ENCODE assay signal across 8 cellular contexts in the genomic region with DNA sequence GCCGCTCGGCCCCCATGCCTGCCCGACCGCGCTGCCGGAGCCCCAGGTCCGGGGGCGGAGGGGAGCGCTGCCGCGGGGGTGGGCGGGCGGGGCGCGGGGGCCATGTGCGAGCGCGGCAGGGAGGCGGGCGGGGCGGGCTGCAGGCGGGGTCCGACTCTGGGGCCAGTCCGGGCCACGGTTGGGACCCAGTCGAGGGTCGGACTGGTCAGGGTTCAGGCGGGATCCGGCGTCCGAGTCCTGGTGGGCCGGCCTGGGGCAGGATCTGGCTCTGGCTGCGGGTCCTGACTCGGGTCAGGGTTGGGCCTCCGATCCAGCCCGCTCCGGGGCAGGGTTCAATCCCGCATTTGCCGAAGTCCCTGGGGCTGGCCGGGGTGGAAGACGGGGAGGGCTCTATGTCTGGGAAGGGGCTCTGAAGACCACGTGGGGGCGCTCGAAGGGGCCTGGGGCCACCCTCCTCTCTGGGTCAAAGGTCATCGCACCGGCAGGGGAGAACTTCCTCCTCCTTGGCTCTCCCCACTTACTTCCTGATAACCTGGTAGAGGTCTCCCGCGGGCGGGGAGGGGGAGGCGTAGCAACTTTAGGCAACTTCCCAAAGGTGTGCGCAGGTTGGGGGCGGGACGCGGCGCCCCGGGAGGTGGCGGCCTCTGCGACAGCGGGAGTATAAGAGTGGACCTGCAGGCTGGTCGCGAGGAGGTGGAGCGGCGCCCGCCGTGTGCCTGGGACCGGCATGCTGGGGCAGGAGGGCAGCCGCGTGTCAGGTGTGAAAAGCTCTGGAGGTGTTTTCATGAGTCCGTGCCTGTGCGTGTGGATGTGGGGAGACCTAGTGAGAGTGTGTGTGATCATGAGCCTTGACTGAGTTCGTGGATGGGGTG. TPM values are rescaled to one million over a fixed set of nuclear protein-coding genes. Genes with fewer than 3 reads are reported as not detected.
DNase-seq lines count a peak whose midpoint lies in the region; ATAC-seq, FAIRE-seq and TF ChIP-seq lines count a peak whose summit lies in the region.

No MANE protein-coding gene starts in this region.

- intact Hi-C loops in left colon (cut with DNase I, micrococcal nuclease), result loop anchor here in 1 of 2 donors (10.0 kb wide), 1 partner anchor 101 kb away; a partner anchor contains a TSS

- H3K4me3 ChIP-seq in H7 (ENCODE audit: insufficient read depth, low read depth, low read length) (peak overlapping the region; percentile 61), bronchial epithelial cell (ENCODE audit: low read depth, low read length) (peak overlapping the region; percentile 77)

- H3K27me3 ChIP-seq in H7 (ENCODE audit: control insufficient read depth, insufficient read depth, low read length) (peaks cover 2% of the 10 kb centered on the region), bronchial epithelial cell (ENCODE audit: control insufficient read depth, insufficient read depth, low read length) (no peaks in the 10 kb centered on the region)

- peak overlapping the region; percentile 95 for H3K27ac ChIP-seq in VCaP

- DNase-seq in GDM1 (lab: John Stamatoyannopoulos, UW) (peak; percentile 52), H7 (peak; percentile 87), NCI-H1105 (lab: John Stamatoyannopoulos, UW) (peak; percentile 51), bronchial epithelial cell (ENCODE audit: low read depth) (peak; percentile 24), left colon (peak; percentile 88 to 90)
- DNase-seq in stimulated activated CD4-positive, alpha-beta T cell treated with anti-CD3 and anti-CD28 coated beads, Interleukin-2, amount 100 ng/mL, for 48 hours, result peak; percentile 56 to 60

- TF ChIP-seq CTCF in VCaP (conservative IDR thresholded peaks at IDR 0.05) (peak; percentile 96), bronchial epithelial cell (IDR thresholded peaks at IDR 0.05; ENCODE audit: insufficient read depth, low read length, severe bottlenecking) (peak; percentile 41)

- peaks cover 3% of the 10 kb centered on the region; the same call in 1 of the 2 replicates for H3K36me3 ChIP-seq in H7 (replicated peaks; ENCODE audit: control insufficient read depth, insufficient read depth, low read length)
- H3K36me3 ChIP-seq in bronchial epithelial cell (ENCODE audit: control insufficient read depth, insufficient read depth, low read length), result peaks cover 4% of the 10 kb centered on the region

- ATAC-seq in left colon (peak; percentile 50), HG03469 (IDR thresholded peaks at IDR 0.05; ENCODE audit: unreplicated experiment) (no peak)

- FAIRE-seq in bronchial epithelial cell (lab: Jason Lieb, UNC), result no peak

RNA-seq across cellular contexts. Expression of a gene that starts 0.6 kb away (rescaled TPM):
- 80.5 and 94.8 TPM in 2 replicates for total RNA-seq in H7 (2014; rRNA removed; shearing (Covaris generic))
- total RNA-seq in bronchial epithelial cell (76.9 and 139 TPM in 2 replicates), left colon (100 to 1,000 TPM; 185 to 212 TPM)

RNA-seq across cellular contexts. Expression of a gene that starts 5.8 kb away (rescaled TPM):
- 0.38 and 1.00 TPM in 2 replicates for total RNA-seq in H7 (2014; rRNA removed; shearing (Covaris generic))
- 0.26 TPM in 1 of 2 replicates, not detected in the other for total RNA-seq in bronchial epithelial cell
- total RNA-seq in left colon, result under 1 TPM; 0.43 to 0.98 TPM

RNA-seq across cellular contexts. Expression of a gene that starts 11.4 kb away (rescaled TPM):
- 261 and 314 TPM in 2 replicates for total RNA-seq in H7 (2014; rRNA removed; shearing (Covaris generic))
- total RNA-seq in bronchial epithelial cell (355 and 587 TPM in 2 replicates), left colon (10 to 100 TPM; 60.6 to 67.5 TPM)

RNA-seq across cellular contexts. Expression of a gene that starts 12.0 kb away (rescaled TPM):
- total RNA-seq in H7 (2014; rRNA removed; shearing (Covaris generic)), result 272 and 303 TPM in 2 replicates
- total RNA-seq in bronchial epithelial cell, result 649 and 769 TPM in 2 replicates
- total RNA-seq in left colon, result 100 to 1,000 TPM; 272 to 327 TPM

RNA-seq across cellular contexts. Expression of a gene that starts 14.8 kb away (rescaled TPM):
- total RNA-seq in H7 (2014; rRNA removed; shearing (Covaris generic)), result not detected in 2 replicates
- total RNA-seq in bronchial epithelial cell, result under 0.01 TPM in 1 of 2 replicates, not detected in the other
- total RNA-seq in left colon, result not detected

Comparison
In these comparisons a context has a peak if more than half of its experiments do, and no peak if none do; other contexts are left out.
1. DNase-seq: peak in every context shown above with its lines; median percentile 89 in left colon; 87 in H7; 58 in stimulated activated CD4-positive, alpha-beta T cell treated with anti-CD3 and anti-CD28 coated beads, Interleukin-2, amount 100 ng/mL, for 48 hours; 52 in GDM1; 51 in NCI-H1105; 24 in bronchial epithelial cell.